In genomic region chr22:31947296-31947695, GRCh38 we compare ENCODE assay signal across 8 cellular contexts. TPM values are rescaled to one million over a fixed set of nuclear protein-coding genes. Genes with fewer than 3 reads are reported as not detected.
DNase-seq lines count a peak whose midpoint lies in the region; ATAC-seq and TF ChIP-seq lines count a peak whose summit lies in the region.

No MANE protein-coding gene starts in this region.

- H3K36me3 Mint-ChIP-seq in activated CD8-positive, alpha-beta T cell treated with anti-CD3 and anti-CD28 coated beads, Interleukin-2, amount 10 ng/mL, durations not matched to agents 7 days and 5 days (ENCODE audit: low read depth) = peaks cover 47% of the 10 kb centered on the region

- TF ChIP-seq POLR2A in tibial nerve (IDR thresholded peaks at IDR 0.05) = no peak

- no peaks in the 10 kb centered on the region for H3K9me3 Mint-ChIP-seq in activated CD8-positive, alpha-beta T cell treated with anti-CD3 and anti-CD28 coated beads, Interleukin-2, amount 10 ng/mL, durations not matched to agents 7 days and 5 days (ENCODE audit: insufficient read depth)

- H3K27ac ChIP-seq in hepatocyte (no peak overlapping the region), tibial nerve (peak overlapping the region in 3 of 4 donors; percentile 97 to 98 (median 97))

- CTCF ChIA-PET in activated CD8-positive, alpha-beta T cell treated with anti-CD3 and anti-CD28 coated beads, Interleukin-2, amount 10 ng/mL, durations not matched to agents 7 days and 5 days (lab: Charles Lee) = interaction anchor here (0.7 to 7.2 kb wide), 8 partner anchors 9 to 284 kb away, joined by 3 to 89 read pairs (median 4); partner anchors contain the start of gene PISD

- peaks cover 76% of the 10 kb centered on the region for H3K79me2 ChIP-seq in hepatocyte

- H3K4me1 Mint-ChIP-seq in activated CD8-positive, alpha-beta T cell treated with anti-CD3 and anti-CD28 coated beads, Interleukin-2, amount 10 ng/mL, durations not matched to agents 7 days and 5 days (ENCODE audit: low read depth) = peaks cover 58% of the 10 kb centered on the region

- WGBS in hepatocyte (ENCODE audit: low lambda C conversion rate, missing lambda C conversion rate) = 49% methylated on average over 2 of the region's 2 CpGs
- WGBS in tibial nerve, 2 donors = 18 to 24% methylated on average over 2 of the region's 2 CpGs

- H3K9me3 ChIP-seq in hepatocyte (ENCODE audit: low read depth) = no peaks in the 10 kb centered on the region
- H3K9me3 ChIP-seq in tibial nerve = no peaks in the 10 kb centered on the region

- no peaks in the 10 kb centered on the region for H3K27me3 Mint-ChIP-seq in activated CD8-positive, alpha-beta T cell treated with anti-CD3 and anti-CD28 coated beads, Interleukin-2, amount 10 ng/mL, durations not matched to agents 7 days and 5 days (ENCODE audit: low read depth)

- H3K27ac Mint-ChIP-seq in activated CD8-positive, alpha-beta T cell treated with anti-CD3 and anti-CD28 coated beads, Interleukin-2, amount 10 ng/mL, durations not matched to agents 7 days and 5 days = peak overlapping the region; percentile 71

- H3K4me3 Mint-ChIP-seq in activated CD8-positive, alpha-beta T cell treated with anti-CD3 and anti-CD28 coated beads, Interleukin-2, amount 10 ng/mL, durations not matched to agents 7 days and 5 days = peak overlapping the region; percentile 57

- POLR2A ChIA-PET in activated CD8-positive, alpha-beta T cell treated with anti-CD3 and anti-CD28 coated beads, Interleukin-2, amount 10 ng/mL, durations not matched to agents 7 days and 5 days (lab: Charles Lee) = interaction anchor here (1.4 kb wide), 1 partner anchor 9 kb away, joined by 3 read pairs; no protein-coding TSS in a partner anchor

- no peak for ATAC-seq in activated CD8-positive, alpha-beta T cell treated with anti-CD3 and anti-CD28 coated beads, Interleukin-2, amount 10 ng/mL, durations not matched to agents 7 days and 5 days
- no peak for ATAC-seq in GM19452 (IDR thresholded peaks at IDR 0.05; ENCODE audit: unreplicated experiment)

- H3K4me3 ChIP-seq in LNCaP clone FGC (ENCODE audit: low read depth, low read length) (no peak overlapping the region), hepatocyte (no peak overlapping the region), tibial nerve (no peak overlapping the region)

- H3K4me1 ChIP-seq in hepatocyte (ENCODE audit: insufficient read depth) = peaks cover 11% of the 10 kb centered on the region
- peaks cover 0 to 62% (median 45%) of the 10 kb centered on the region in 4 donors for H3K4me1 ChIP-seq in tibial nerve

- H3K27me3 ChIP-seq in hepatocyte (no peaks in the 10 kb centered on the region), tibial nerve (no peaks in the 10 kb centered on the region)

- no peak for TF ChIP-seq EP300 in tibial nerve (IDR thresholded peaks at IDR 0.05)

- H3K36me3 ChIP-seq in hepatocyte (replicated peaks; ENCODE audit: insufficient read depth, low read depth) (no peaks in the 10 kb centered on the region), tibial nerve (peaks cover 0 to 22% (median 0%) of the 10 kb centered on the region in 3 donors)

- peaks cover 27% of the 10 kb centered on the region for H4K20me1 ChIP-seq in hepatocyte (ENCODE audit: insufficient read depth, poor library complexity, severe bottlenecking)

- TF ChIP-seq CTCF in LNCaP clone FGC (IDR thresholded peaks at IDR 0.05; ENCODE audit: control insufficient read depth, extremely low read depth, insufficient read depth) (peak; percentile 85), hepatocyte (IDR thresholded peaks at IDR 0.05; ENCODE audit: poor library complexity) (peak; percentile 54), tibial nerve (IDR thresholded peaks at IDR 0.05) (peak; percentile 21 to 61 (median 43))

- H3K9me2 ChIP-seq in hepatocyte (replicated peaks; ENCODE audit: insufficient read depth) = no peaks in the 10 kb centered on the region

- H2AFZ ChIP-seq in hepatocyte = no peak overlapping the region

- H3K4me2 ChIP-seq in hepatocyte = peak overlapping the region; percentile 89

- peak; percentile 26 for DNase-seq in NCI-H2171 treated with DMSO at 0.1 percent for 48 hours (lab: John Stamatoyannopoulos, UW)
- no peak for DNase-seq in NCI-H2171 (lab: John Stamatoyannopoulos, UW)
- no peak for DNase-seq in LNCaP clone FGC (ENCODE audit: low read depth)
- peak; percentile 63 for DNase-seq in activated CD8-positive, alpha-beta T cell treated with anti-CD3 and anti-CD28 coated beads, Interleukin-2, amount 10 ng/mL, durations not matched to agents 7 days and 5 days
- no peak for DNase-seq in hepatocyte (ENCODE audit: low spot score)
- DNase-seq in tibial nerve (ENCODE audit: low spot score in 2 of 2) = peak in 1 of 2 donors; percentile 49
- DNase-seq in GDM1 (lab: John Stamatoyannopoulos, UW) = no peak

RNA-seq across cellular contexts. Expression of gene YWHAH, which starts 3.0 kb away (rescaled TPM):
- 100 to 1,000 TPM; 248 to 251 TPM for total RNA-seq in activated CD8-positive, alpha-beta T cell treated with anti-CD3 and anti-CD28 coated beads, Interleukin-2, amount 10 ng/mL, durations not matched to agents 7 days and 5 days
- total RNA-seq in hepatocyte (80.7 and 87.0 TPM in 2 replicates), tibial nerve (100 to 1,000 TPM in 1 of 4 donors, 10 to 100 TPM in 3; 66.3 to 102 (median 98.0) TPM)
- 122 and 135 TPM in 2 replicates for polyA plus RNA-seq in hepatocyte

Comparison
In these comparisons a context has a peak if more than half of its experiments do, and no peak if none do; other contexts are left out.
1. DNase-seq: peak in NCI-H2171 treated with DMSO at 0.1 percent for 48 hours (single experiment) and activated CD8-positive, alpha-beta T cell treated with anti-CD3 and anti-CD28 coated beads, Interleukin-2, amount 10 ng/mL, durations not matched to agents 7 days and 5 days (single experiment); none in NCI-H2171 (single experiment), LNCaP clone FGC (single experiment), hepatocyte (single experiment) and GDM1 (single experiment).
2. Peak in every context shown above with its lines, with median percentiles within 50 percentile points of each other: CTCF ChIP-seq.